In the genomic region with DNA sequence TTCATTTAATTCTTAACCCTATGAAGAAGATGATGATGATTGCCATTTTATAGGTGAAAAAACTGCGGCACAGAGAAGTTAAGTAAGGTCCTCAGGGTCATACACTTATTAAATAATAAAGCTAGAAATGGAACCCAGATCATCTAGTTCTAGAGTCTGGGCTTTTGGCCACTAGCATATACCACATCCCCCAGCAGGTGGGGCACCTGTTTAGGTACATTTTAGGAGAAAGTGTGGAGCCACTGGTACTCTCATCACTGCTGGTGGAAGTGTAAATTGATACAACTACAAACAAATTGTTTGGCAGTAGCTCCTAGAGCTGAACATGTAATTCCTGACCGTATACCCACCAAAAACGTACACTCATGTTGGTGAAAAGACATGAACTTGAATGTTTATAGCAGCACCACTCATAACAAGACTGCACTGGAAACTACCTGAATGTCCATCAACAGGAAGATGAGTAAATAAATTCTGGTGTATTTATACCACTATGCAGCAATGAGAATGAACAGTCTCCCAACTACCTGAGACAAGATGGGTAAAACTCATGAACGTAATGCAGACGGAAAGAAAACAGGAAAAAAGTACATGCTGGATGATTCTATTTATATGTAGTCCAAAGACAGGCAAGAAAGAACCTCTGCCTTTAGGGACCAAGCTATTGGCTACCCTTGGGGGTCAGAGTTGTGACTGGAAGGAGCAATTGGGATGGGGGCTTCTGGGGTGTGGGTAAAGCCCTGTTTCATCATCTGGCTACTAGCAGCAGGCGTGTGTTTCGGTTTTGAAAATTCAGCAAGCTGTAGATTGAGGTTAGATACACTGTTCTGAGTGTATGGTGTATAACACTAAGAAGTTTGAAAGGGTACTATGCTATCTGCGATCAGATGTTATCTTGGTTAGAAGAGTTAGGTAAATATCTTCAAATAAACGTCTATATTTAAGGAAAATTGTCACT, we compare ENCODE assay signal across 1 cellular context.
TF ChIP-seq lines count a peak whose summit lies in the region.

No MANE protein-coding gene starts in this region.

TF ChIP-seq in GM12878, 131 proteins besides CTCF, POLR2A, EP300 and RAD21 (continued from another document and continues in another):
- TF ChIP-seq, protein P1, sequence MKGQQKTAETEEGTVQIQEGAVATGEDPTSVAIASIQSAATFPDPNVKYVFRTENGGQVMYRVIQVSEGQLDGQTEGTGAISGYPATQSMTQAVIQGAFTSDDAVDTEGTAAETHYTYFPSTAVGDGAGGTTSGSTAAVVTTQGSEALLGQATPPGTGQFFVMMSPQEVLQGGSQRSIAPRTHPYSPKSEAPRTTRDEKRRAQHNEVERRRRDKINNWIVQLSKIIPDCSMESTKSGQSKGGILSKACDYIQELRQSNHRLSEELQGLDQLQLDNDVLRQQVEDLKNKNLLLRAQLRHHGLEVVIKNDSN (IDR thresholded peaks at IDR 0.05; ENCODE audit: borderline replicate concordance, extremely low read length, insufficient read depth, low read depth, low read length), result no peak
- no peak for TF ChIP-seq STAT3 (IDR thresholded peaks at IDR 0.05; ENCODE audit: low read depth, low read length)
- TF ChIP-seq DPF2 (IDR thresholded peaks at IDR 0.05), result no peak
- TF ChIP-seq TAF1 (IDR thresholded peaks at IDR 0.05; ENCODE audit: borderline replicate concordance, low read depth, low read length), result no peak
- TF ChIP-seq, protein P2, sequence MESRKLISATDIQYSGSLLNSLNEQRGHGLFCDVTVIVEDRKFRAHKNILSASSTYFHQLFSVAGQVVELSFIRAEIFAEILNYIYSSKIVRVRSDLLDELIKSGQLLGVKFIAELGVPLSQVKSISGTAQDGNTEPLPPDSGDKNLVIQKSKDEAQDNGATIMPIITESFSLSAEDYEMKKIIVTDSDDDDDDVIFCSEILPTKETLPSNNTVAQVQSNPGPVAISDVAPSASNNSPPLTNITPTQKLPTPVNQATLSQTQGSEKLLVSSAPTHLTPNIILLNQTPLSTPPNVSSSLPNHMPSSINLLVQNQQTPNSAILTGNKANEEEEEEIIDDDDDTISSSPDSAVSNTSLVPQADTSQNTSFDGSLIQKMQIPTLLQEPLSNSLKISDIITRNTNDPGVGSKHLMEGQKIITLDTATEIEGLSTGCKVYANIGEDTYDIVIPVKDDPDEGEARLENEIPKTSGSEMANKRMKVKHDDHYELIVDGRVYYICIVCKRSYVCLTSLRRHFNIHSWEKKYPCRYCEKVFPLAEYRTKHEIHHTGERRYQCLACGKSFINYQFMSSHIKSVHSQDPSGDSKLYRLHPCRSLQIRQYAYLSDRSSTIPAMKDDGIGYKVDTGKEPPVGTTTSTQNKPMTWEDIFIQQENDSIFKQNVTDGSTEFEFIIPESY (IDR thresholded peaks at IDR 0.05), result no peak
- TF ChIP-seq, protein P3, sequence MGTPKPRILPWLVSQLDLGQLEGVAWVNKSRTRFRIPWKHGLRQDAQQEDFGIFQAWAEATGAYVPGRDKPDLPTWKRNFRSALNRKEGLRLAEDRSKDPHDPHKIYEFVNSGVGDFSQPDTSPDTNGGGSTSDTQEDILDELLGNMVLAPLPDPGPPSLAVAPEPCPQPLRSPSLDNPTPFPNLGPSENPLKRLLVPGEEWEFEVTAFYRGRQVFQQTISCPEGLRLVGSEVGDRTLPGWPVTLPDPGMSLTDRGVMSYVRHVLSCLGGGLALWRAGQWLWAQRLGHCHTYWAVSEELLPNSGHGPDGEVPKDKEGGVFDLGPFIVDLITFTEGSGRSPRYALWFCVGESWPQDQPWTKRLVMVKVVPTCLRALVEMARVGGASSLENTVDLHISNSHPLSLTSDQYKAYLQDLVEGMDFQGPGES (IDR thresholded peaks at IDR 0.05), result no peak
- peak; percentile 8 for TF ChIP-seq SP1 (IDR thresholded peaks at IDR 0.05; ENCODE audit: low read depth, low read length)
- no peak for TF ChIP-seq MYC (IDR thresholded peaks at IDR 0.05; ENCODE audit: insufficient read depth, insufficient read length, insufficient replicate concordance, low read length, severe bottlenecking)
- TF ChIP-seq, protein P4, sequence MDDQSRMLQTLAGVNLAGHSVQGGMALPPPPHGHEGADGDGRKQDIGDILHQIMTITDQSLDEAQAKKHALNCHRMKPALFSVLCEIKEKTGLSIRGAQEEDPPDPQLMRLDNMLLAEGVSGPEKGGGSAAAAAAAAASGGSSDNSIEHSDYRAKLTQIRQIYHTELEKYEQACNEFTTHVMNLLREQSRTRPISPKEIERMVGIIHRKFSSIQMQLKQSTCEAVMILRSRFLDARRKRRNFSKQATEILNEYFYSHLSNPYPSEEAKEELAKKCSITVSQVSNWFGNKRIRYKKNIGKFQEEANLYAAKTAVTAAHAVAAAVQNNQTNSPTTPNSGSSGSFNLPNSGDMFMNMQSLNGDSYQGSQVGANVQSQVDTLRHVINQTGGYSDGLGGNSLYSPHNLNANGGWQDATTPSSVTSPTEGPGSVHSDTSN (IDR thresholded peaks at IDR 0.05; ENCODE audit: insufficient replicate concordance, low read depth, low read length), result no peak
- TF ChIP-seq SMAD5 (IDR thresholded peaks at IDR 0.05; ENCODE audit: low read depth), result no peak
- no peak for TF ChIP-seq TCF12 (IDR thresholded peaks at IDR 0.05; ENCODE audit: low read depth, low read length)
- TF ChIP-seq, protein P5, sequence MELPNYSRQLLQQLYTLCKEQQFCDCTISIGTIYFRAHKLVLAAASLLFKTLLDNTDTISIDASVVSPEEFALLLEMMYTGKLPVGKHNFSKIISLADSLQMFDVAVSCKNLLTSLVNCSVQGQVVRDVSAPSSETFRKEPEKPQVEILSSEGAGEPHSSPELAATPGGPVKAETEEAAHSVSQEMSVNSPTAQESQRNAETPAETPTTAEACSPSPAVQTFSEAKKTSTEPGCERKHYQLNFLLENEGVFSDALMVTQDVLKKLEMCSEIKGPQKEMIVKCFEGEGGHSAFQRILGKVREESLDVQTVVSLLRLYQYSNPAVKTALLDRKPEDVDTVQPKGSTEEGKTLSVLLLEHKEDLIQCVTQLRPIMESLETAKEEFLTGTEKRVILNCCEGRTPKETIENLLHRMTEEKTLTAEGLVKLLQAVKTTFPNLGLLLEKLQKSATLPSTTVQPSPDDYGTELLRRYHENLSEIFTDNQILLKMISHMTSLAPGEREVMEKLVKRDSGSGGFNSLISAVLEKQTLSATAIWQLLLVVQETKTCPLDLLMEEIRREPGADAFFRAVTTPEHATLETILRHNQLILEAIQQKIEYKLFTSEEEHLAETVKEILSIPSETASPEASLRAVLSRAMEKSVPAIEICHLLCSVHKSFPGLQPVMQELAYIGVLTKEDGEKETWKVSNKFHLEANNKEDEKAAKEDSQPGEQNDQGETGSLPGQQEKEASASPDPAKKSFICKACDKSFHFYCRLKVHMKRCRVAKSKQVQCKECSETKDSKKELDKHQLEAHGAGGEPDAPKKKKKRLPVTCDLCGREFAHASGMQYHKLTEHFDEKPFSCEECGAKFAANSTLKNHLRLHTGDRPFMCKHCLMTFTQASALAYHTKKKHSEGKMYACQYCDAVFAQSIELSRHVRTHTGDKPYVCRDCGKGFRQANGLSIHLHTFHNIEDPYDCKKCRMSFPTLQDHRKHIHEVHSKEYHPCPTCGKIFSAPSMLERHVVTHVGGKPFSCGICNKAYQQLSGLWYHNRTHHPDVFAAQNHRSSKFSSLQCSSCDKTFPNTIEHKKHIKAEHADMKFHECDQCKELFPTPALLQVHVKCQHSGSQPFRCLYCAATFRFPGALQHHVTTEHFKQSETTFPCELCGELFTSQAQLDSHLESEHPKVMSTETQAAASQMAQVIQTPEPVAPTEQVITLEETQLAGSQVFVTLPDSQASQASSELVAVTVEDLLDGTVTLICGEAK (IDR thresholded peaks at IDR 0.05; ENCODE audit: borderline replicate concordance), result no peak
- TF ChIP-seq JUND (IDR thresholded peaks at IDR 0.05; ENCODE audit: low read depth, low read length), result no peak
- TF ChIP-seq NFYA (IDR thresholded peaks at IDR 0.05; ENCODE audit: borderline replicate concordance, low read depth, low read length), result no peak
- TF ChIP-seq, protein P6, sequence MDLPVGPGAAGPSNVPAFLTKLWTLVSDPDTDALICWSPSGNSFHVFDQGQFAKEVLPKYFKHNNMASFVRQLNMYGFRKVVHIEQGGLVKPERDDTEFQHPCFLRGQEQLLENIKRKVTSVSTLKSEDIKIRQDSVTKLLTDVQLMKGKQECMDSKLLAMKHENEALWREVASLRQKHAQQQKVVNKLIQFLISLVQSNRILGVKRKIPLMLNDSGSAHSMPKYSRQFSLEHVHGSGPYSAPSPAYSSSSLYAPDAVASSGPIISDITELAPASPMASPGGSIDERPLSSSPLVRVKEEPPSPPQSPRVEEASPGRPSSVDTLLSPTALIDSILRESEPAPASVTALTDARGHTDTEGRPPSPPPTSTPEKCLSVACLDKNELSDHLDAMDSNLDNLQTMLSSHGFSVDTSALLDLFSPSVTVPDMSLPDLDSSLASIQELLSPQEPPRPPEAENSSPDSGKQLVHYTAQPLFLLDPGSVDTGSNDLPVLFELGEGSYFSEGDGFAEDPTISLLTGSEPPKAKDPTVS (IDR thresholded peaks at IDR 0.05; ENCODE audit: low read depth, low read length), result no peak
- TF ChIP-seq NR2F1 (conservative IDR thresholded peaks at IDR 0.05), result no peak
- TF ChIP-seq NR2C1 (IDR thresholded peaks at IDR 0.05), result no peak
- TF ChIP-seq SIX5 (IDR thresholded peaks at IDR 0.05; ENCODE audit: low read depth, low read length, severe bottlenecking), result no peak
- TF ChIP-seq, protein P7, sequence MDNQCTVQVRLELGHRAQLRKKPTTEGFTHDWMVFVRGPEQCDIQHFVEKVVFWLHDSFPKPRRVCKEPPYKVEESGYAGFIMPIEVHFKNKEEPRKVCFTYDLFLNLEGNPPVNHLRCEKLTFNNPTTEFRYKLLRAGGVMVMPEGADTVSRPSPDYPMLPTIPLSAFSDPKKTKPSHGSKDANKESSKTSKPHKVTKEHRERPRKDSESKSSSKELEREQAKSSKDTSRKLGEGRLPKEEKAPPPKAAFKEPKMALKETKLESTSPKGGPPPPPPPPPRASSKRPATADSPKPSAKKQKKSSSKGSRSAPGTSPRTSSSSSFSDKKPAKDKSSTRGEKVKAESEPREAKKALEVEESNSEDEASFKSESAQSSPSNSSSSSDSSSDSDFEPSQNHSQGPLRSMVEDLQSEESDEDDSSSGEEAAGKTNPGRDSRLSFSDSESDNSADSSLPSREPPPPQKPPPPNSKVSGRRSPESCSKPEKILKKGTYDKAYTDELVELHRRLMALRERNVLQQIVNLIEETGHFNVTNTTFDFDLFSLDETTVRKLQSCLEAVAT (IDR thresholded peaks at IDR 0.05), result no peak
- no peak for TF ChIP-seq POLR2AphosphoS5 (IDR thresholded peaks at IDR 0.05; ENCODE audit: low read length)
- no peak for TF ChIP-seq NBN (IDR thresholded peaks at IDR 0.05)
- no peak for TF ChIP-seq POLR2AphosphoS2 (IDR thresholded peaks at IDR 0.05; ENCODE audit: low read depth, low read length)
- no peak for TF ChIP-seq EGR1 (IDR thresholded peaks at IDR 0.05; ENCODE audit: borderline replicate concordance in 1 of 2, low read depth in 2 of 2, low read length in 2 of 2)
- no peak for TF ChIP-seq EED (IDR thresholded peaks at IDR 0.05; ENCODE audit: low read depth)
- TF ChIP-seq MEF2A (IDR thresholded peaks at IDR 0.05; ENCODE audit: insufficient read depth, low read depth, low read length), result no peak; the same call in 1 of the 2 replicates
- no peak for TF ChIP-seq RBBP5 (conservative IDR thresholded peaks at IDR 0.05)
- TF ChIP-seq CREB1 (IDR thresholded peaks at IDR 0.05; ENCODE audit: low read depth), result no peak
- TF ChIP-seq, protein P8, sequence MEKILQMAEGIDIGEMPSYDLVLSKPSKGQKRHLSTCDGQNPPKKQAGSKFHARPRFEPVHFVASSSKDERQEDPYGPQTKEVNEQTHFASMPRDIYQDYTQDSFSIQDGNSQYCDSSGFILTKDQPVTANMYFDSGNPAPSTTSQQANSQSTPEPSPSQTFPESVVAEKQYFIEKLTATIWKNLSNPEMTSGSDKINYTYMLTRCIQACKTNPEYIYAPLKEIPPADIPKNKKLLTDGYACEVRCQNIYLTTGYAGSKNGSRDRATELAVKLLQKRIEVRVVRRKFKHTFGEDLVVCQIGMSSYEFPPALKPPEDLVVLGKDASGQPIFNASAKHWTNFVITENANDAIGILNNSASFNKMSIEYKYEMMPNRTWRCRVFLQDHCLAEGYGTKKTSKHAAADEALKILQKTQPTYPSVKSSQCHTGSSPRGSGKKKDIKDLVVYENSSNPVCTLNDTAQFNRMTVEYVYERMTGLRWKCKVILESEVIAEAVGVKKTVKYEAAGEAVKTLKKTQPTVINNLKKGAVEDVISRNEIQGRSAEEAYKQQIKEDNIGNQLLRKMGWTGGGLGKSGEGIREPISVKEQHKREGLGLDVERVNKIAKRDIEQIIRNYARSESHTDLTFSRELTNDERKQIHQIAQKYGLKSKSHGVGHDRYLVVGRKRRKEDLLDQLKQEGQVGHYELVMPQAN (conservative IDR thresholded peaks at IDR 0.05), result no peak
- TF ChIP-seq, protein P9, sequence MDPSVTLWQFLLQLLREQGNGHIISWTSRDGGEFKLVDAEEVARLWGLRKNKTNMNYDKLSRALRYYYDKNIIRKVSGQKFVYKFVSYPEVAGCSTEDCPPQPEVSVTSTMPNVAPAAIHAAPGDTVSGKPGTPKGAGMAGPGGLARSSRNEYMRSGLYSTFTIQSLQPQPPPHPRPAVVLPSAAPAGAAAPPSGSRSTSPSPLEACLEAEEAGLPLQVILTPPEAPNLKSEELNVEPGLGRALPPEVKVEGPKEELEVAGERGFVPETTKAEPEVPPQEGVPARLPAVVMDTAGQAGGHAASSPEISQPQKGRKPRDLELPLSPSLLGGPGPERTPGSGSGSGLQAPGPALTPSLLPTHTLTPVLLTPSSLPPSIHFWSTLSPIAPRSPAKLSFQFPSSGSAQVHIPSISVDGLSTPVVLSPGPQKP (IDR thresholded peaks at IDR 0.05; ENCODE audit: low read depth, low read length), result no peak
- TF ChIP-seq ASH2L (IDR thresholded peaks at IDR 0.05; ENCODE audit: borderline replicate concordance, low read depth), result no peak
- no peak for TF ChIP-seq RB1 (IDR thresholded peaks at IDR 0.05; ENCODE audit: borderline replicate concordance)
- TF ChIP-seq FOXK2 (IDR thresholded peaks at IDR 0.05), result no peak
- TF ChIP-seq TCF3 (IDR thresholded peaks at IDR 0.05; ENCODE audit: borderline replicate concordance, insufficient read depth, low read depth, low read length), result no peak
- no peak for TF ChIP-seq ZNF24 (IDR thresholded peaks at IDR 0.05)
- TF ChIP-seq ZNF384 (IDR thresholded peaks at IDR 0.05; ENCODE audit: borderline replicate concordance, low read depth, low read length), result no peak
- no peak for TF ChIP-seq SREBF1 (IDR thresholded peaks at IDR 0.05; ENCODE audit: low read length)
- no peak for TF ChIP-seq CBFB (IDR thresholded peaks at IDR 0.05; ENCODE audit: low read depth)
- no peak for TF ChIP-seq ZNF622 (IDR thresholded peaks at IDR 0.05)
